ENCODE assay signal across 8 cellular contexts in the genomic region with DNA sequence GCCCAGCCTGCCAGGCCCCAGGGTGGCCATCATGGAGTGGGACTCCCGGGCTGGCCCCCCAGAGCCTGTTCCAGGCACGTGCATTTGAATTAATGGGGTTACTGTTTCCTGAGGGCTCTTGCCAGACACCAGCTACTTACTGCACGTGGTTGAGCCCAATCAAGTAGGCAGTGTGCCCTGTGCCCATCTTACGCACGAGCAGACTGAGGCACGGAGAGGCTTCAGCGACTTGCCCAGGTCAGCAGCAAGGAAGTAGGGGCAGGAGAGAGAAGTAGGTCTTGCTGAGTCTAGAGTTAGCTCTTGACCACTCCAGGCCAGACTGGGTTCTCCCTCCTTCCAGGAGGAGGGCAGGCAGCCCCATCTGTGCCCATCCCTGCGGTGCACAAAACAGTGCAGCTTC.
DNase-seq lines count a peak whose midpoint lies in the region; ATAC-seq and TF ChIP-seq lines count a peak whose summit lies in the region.

No MANE protein-coding gene starts in this region.

- BruUV-seq in A673 (replicated peaks; lab: Mats Ljungman, UMichigan), result no TSS peak

- H3K27me3 ChIP-seq in A673 (replicated peaks; ENCODE audit: insufficient read depth, low read depth, low read length, poor library complexity) (peaks cover 3% of the 10 kb centered on the region), ascending aorta (no peaks in the 10 kb centered on the region), tibial nerve (no peaks in the 10 kb centered on the region)

- H3K9me3 ChIP-seq in A673 (ENCODE audit: low read depth, low read length, poor library complexity, severe bottlenecking) (no peaks in the 10 kb centered on the region), ascending aorta (no peaks in the 10 kb centered on the region), tibial nerve (no peaks in the 10 kb centered on the region)

- WGBS in tibial nerve, 2 donors, result 75 to 83% methylated on average over 6 to 8 of the region's 8 CpGs

- intact Hi-C loops in A673 (cut with micrococcal nuclease; ENCODE audit: unreplicated experiment) (loop anchor here (2.0 to 5.0 kb wide), 3 partner anchors 727 to 1246 kb away; a partner anchor contains a TSS), ascending aorta (cut with DNase I) (loop anchor here (2.0 to 5.0 kb wide), 3 partner anchors 557 to 1247 kb away; no protein-coding TSS in a partner anchor)

- TF ChIP-seq CTCF in A673 (conservative IDR thresholded peaks at IDR 0.05; ENCODE audit: low read depth, low read length) (no peak), ascending aorta (IDR thresholded peaks at IDR 0.05) (no peak), tibial nerve (IDR thresholded peaks at IDR 0.05) (no peak)

- H3K4me3 ChIP-seq in A673 (ENCODE audit: low read depth, low read length, poor library complexity, severe bottlenecking), result peak overlapping the region; percentile 30
- peak overlapping the region; percentile 25 to 44 for H3K4me3 ChIP-seq in ascending aorta
- H3K4me3 ChIP-seq in tibial nerve, result peak overlapping the region in 1 of 4 donors; percentile 43

- H3K27ac ChIP-seq in A673 (ENCODE audit: low read depth, low read length, poor library complexity, severe bottlenecking) (no peak overlapping the region), ascending aorta (no peak overlapping the region), tibial nerve (peak overlapping the region in 1 of 4 donors; percentile 62)

- no peak for TF ChIP-seq POLR2A in tibial nerve (IDR thresholded peaks at IDR 0.05)

- POLR2A ChIA-PET in A673 (lab: Charles Lee; ENCODE audit: low non-redundant PET), result no interaction called here

- H3K36me3 ChIP-seq in A673 (ENCODE audit: insufficient read depth, low read length, poor library complexity, severe bottlenecking), result no peaks in the 10 kb centered on the region
- no peaks in the 10 kb centered on the region for H3K36me3 ChIP-seq in ascending aorta
- no peaks in the 10 kb centered on the region for H3K36me3 ChIP-seq in tibial nerve

- CTCF ChIA-PET in A673 (lab: Charles Lee), result interaction anchor here (0.6 kb wide), 1 partner anchor 38 kb away, joined by 5 read pairs; no protein-coding TSS in a partner anchor

- no peak for DNase-seq in A673 (ENCODE audit: low spot score)
- no peak for DNase-seq in ascending aorta (ENCODE audit: low spot score in 2 of 2)
- DNase-seq in mesenteric fat pad (ENCODE audit: low spot score), result peak; percentile 88
- DNase-seq in NCI-H187 (lab: John Stamatoyannopoulos, UW), result no peak
- no peak for DNase-seq in tibial nerve (ENCODE audit: low spot score in 2 of 2)
- DNase-seq in NCI-H1436 treated with DMSO at 0.1 percent for 48 hours (lab: John Stamatoyannopoulos, UW), result no peak
- no peak for DNase-seq in NOMO-1 treated with DMSO at 0.1 percent for 48 hours (lab: John Stamatoyannopoulos, UW; ENCODE audit: unreplicated experiment)

- H3K4me1 ChIP-seq in A673 (ENCODE audit: insufficient read depth, low read length, poor library complexity, severe bottlenecking) (peaks cover 6% of the 10 kb centered on the region), ascending aorta (peaks cover 0 to 4% of the 10 kb centered on the region in 2 donors), tibial nerve (peaks cover 0 to 17% (median 8%) of the 10 kb centered on the region in 4 donors)

- ATAC-seq in HG02981 (IDR thresholded peaks at IDR 0.05; ENCODE audit: unreplicated experiment), result peak; percentile 6

- no peak for TF ChIP-seq EP300 in tibial nerve (IDR thresholded peaks at IDR 0.05)
